Comparison of ENCODE assay signal across 21 cellular contexts in the genomic region with DNA sequence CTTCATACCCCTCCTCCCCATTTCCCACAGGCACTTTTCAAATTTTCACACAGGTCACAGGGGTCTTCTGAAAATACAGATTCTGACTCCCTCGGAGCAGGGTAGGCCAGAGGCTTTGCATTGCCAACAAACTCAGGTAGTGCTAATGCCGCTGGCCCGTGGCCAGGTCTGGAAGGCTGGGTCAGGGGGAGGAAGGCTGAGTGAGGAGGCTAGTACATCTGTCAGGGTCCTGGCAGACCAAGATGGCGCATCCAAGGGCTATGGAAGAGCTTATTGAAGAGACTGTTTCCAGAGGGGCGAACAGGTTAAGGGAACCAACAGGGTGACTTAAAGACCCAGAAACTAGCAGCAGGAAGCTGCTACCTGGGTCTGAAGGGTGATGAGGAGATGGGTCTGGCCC.
DNase-seq lines count a peak whose midpoint lies in the region; ATAC-seq and TF ChIP-seq lines count a peak whose summit lies in the region.
"Had no signal": no experiment of that assay in that cellular context is flagged by ENCODE, and none has a peak within 500 bp of the region (broad histone marks: within the 10 kb centered on the region; RNA-seq: fewer than 3 reads in every experiment).

No MANE protein-coding gene starts in this region.

- H3K4me3 ChIP-seq in smooth muscle cell, result no peak overlapping the region
- H3K4me3 ChIP-seq: BLaER1, GM12878 had no signal

- no peaks in the 10 kb centered on the region for H3K27me3 ChIP-seq in smooth muscle cell (ENCODE audit: low read depth)
- H3K27me3 ChIP-seq: BLaER1 had no signal

- WGBS in smooth muscle cell (ENCODE audit: low lambda C conversion rate), result 99% methylated on average over 5 of the region's 5 CpGs

- H3K27ac Mint-ChIP-seq in activated CD8-positive, alpha-beta memory T cell treated with anti-CD3 and anti-CD28 coated beads, Interleukin-2, amount 10 ng/mL, durations not matched to agents 7 days and 5 days, result peak overlapping the region; percentile 8
- peak overlapping the region; percentile 95 to 96 for H3K27ac Mint-ChIP-seq in effector memory CD8-positive, alpha-beta T cell
- H3K27ac Mint-ChIP-seq in natural killer cell treated with Interleukin-12 subunit alpha and Interleukin-12 subunit beta and Interleukin-15 and Interleukin-18, amount 100 ng/mL, for 72 hours, result peak overlapping the region; percentile 81 to 86
- H3K27ac Mint-ChIP-seq: CD14-positive monocyte, HFFc6 had no signal

- TF ChIP-seq CTCF in smooth muscle cell (IDR thresholded peaks at IDR 0.05; ENCODE audit: borderline replicate concordance, insufficient read depth, poor library complexity, severe bottlenecking), result no peak

- H3K36me3 Mint-ChIP-seq in activated CD8-positive, alpha-beta memory T cell treated with anti-CD3 and anti-CD28 coated beads, Interleukin-2, amount 10 ng/mL, durations not matched to agents 7 days and 5 days, result peaks cover 31% of the 10 kb centered on the region
- H3K36me3 Mint-ChIP-seq in effector memory CD8-positive, alpha-beta T cell (ENCODE audit: insufficient read depth), result peaks cover 6% of the 10 kb centered on the region
- H3K36me3 Mint-ChIP-seq in natural killer cell treated with Interleukin-12 subunit alpha and Interleukin-12 subunit beta and Interleukin-15 and Interleukin-18, amount 100 ng/mL, for 72 hours, result peaks cover 10% of the 10 kb centered on the region
- H3K36me3 Mint-ChIP-seq: CD4-positive, alpha-beta memory T cell had no signal

- no peak overlapping the region for H3K4me3 Mint-ChIP-seq in activated CD8-positive, alpha-beta memory T cell treated with anti-CD3 and anti-CD28 coated beads, Interleukin-2, amount 10 ng/mL, durations not matched to agents 7 days and 5 days
- no peak overlapping the region for H3K4me3 Mint-ChIP-seq in effector memory CD8-positive, alpha-beta T cell
- peak overlapping the region; percentile 25 for H3K4me3 Mint-ChIP-seq in natural killer cell treated with Interleukin-12 subunit alpha and Interleukin-12 subunit beta and Interleukin-15 and Interleukin-18, amount 100 ng/mL, for 72 hours
- H3K4me3 Mint-ChIP-seq: CD14-positive monocyte; CD4-positive, alpha-beta memory T cell; HFFc6 had no signal

- H3K9me3 Mint-ChIP-seq in activated CD8-positive, alpha-beta memory T cell treated with anti-CD3 and anti-CD28 coated beads, Interleukin-2, amount 10 ng/mL, durations not matched to agents 7 days and 5 days (ENCODE audit: low read depth), result peaks cover 5% of the 10 kb centered on the region
- H3K9me3 Mint-ChIP-seq in effector memory CD8-positive, alpha-beta T cell, result no peaks in the 10 kb centered on the region
- H3K9me3 Mint-ChIP-seq in natural killer cell treated with Interleukin-12 subunit alpha and Interleukin-12 subunit beta and Interleukin-15 and Interleukin-18, amount 100 ng/mL, for 72 hours, result peaks cover 3% of the 10 kb centered on the region
- H3K9me3 Mint-ChIP-seq: HFFc6 had no signal

- peaks cover 35% of the 10 kb centered on the region for H3K4me1 Mint-ChIP-seq in activated CD8-positive, alpha-beta memory T cell treated with anti-CD3 and anti-CD28 coated beads, Interleukin-2, amount 10 ng/mL, durations not matched to agents 7 days and 5 days
- peaks cover 26 to 32% of the 10 kb centered on the region in 2 donors for H3K4me1 Mint-ChIP-seq in effector memory CD8-positive, alpha-beta T cell (ENCODE audit: low read depth in 2 of 2)
- peaks cover 45 to 51% of the 10 kb centered on the region in 2 donors for H3K4me1 Mint-ChIP-seq in natural killer cell treated with Interleukin-12 subunit alpha and Interleukin-12 subunit beta and Interleukin-15 and Interleukin-18, amount 100 ng/mL, for 72 hours (ENCODE audit: low read depth in 2 of 2)

- H3K79me2 ChIP-seq in smooth muscle cell (ENCODE audit: low read depth), result no peaks in the 10 kb centered on the region

- no peaks in the 10 kb centered on the region for H3K9me3 ChIP-seq in smooth muscle cell (replicated peaks; ENCODE audit: low read depth)

- no peak overlapping the region for H3K9ac ChIP-seq in smooth muscle cell (ENCODE audit: low read depth)
- H3K9ac ChIP-seq: BLaER1 had no signal

- CTCF ChIA-PET in activated CD8-positive, alpha-beta memory T cell treated with anti-CD3 and anti-CD28 coated beads, Interleukin-2, amount 10 ng/mL, durations not matched to agents 7 days and 5 days (lab: Charles Lee), result interaction anchor here (1.1 to 2.9 kb wide), 4 partner anchors 7 to 98 kb away, joined by 3 to 12 read pairs (median 7); no protein-coding TSS in a partner anchor

- ATAC-seq in activated CD8-positive, alpha-beta memory T cell treated with anti-CD3 and anti-CD28 coated beads, Interleukin-2, amount 10 ng/mL, durations not matched to agents 7 days and 5 days, result no peak
- ATAC-seq in effector memory CD8-positive, alpha-beta T cell (replicated peaks), result no peak
- ATAC-seq in natural killer cell treated with Interleukin-12 subunit alpha and Interleukin-12 subunit beta and Interleukin-15 and Interleukin-18, amount 100 ng/mL, for 72 hours, result no peak
- no peak for ATAC-seq in HG03457 (IDR thresholded peaks at IDR 0.05; ENCODE audit: unreplicated experiment)
- ATAC-seq: HCT116, HepG2 had no signal

- DNase-seq in activated CD8-positive, alpha-beta memory T cell treated with anti-CD3 and anti-CD28 coated beads, Interleukin-2, amount 10 ng/mL, durations not matched to agents 7 days and 5 days, result no peak
- no peak for DNase-seq in activated CD8-positive, alpha-beta memory T cell treated with anti-CD3 and anti-CD28 coated beads, Interleukin-2, amount 50 U/mL, for 4 hours
- no peak for DNase-seq in effector memory CD8-positive, alpha-beta T cell
- DNase-seq in natural killer cell treated with Interleukin-12 subunit alpha and Interleukin-12 subunit beta and Interleukin-15 and Interleukin-18, amount 100 ng/mL, for 72 hours (ENCODE audit: low spot score), result no peak
- DNase-seq in smooth muscle cell (lab: John Stamatoyannopoulos, UW; ENCODE audit: unreplicated experiment) (no peak), germinal center (ENCODE audit: low spot score) (no peak)
- DNase-seq: 8988T; Calu3; CD4-positive, alpha-beta memory T cell; DMS53; DND-41; EL; GOT3; H7; HFFc6 had no signal

- H2AFZ ChIP-seq in smooth muscle cell (ENCODE audit: low read depth), result no peak overlapping the region

- no peak overlapping the region for H3K4me2 ChIP-seq in smooth muscle cell
- H3K4me2 ChIP-seq: BLaER1 had no signal

- no peaks in the 10 kb centered on the region for H4K20me1 ChIP-seq in smooth muscle cell (ENCODE audit: low read depth)
- H4K20me1 ChIP-seq: BLaER1 had no signal

- H3K27me3 Mint-ChIP-seq in activated CD8-positive, alpha-beta memory T cell treated with anti-CD3 and anti-CD28 coated beads, Interleukin-2, amount 10 ng/mL, durations not matched to agents 7 days and 5 days, result no peaks in the 10 kb centered on the region
- no peaks in the 10 kb centered on the region for H3K27me3 Mint-ChIP-seq in effector memory CD8-positive, alpha-beta T cell
- no peaks in the 10 kb centered on the region for H3K27me3 Mint-ChIP-seq in natural killer cell treated with Interleukin-12 subunit alpha and Interleukin-12 subunit beta and Interleukin-15 and Interleukin-18, amount 100 ng/mL, for 72 hours
- H3K27me3 Mint-ChIP-seq: CD4-positive, alpha-beta memory T cell had no signal

- H3F3A ChIP-seq in smooth muscle cell (ENCODE audit: low read depth), result no peaks in the 10 kb centered on the region

- H3K36me3 ChIP-seq in smooth muscle cell (ENCODE audit: low read depth), result no peaks in the 10 kb centered on the region
- H3K36me3 ChIP-seq: BLaER1 had no signal

- no peak overlapping the region for H3K27ac ChIP-seq in smooth muscle cell (ENCODE audit: low read depth)
- H3K27ac ChIP-seq: BLaER1 had no signal

- H3K4me1 ChIP-seq in smooth muscle cell (ENCODE audit: low read depth), result no peaks in the 10 kb centered on the region
- H3K4me1 ChIP-seq: BLaER1 had no signal

Comparison
In these comparisons a context has a peak if more than half of its experiments do, and no peak if none do; other contexts are left out.
1. H3K27ac Mint-ChIP-seq: peak in every context shown above with its lines; median percentile 96 in effector memory CD8-positive, alpha-beta T cell; 84 in natural killer cell treated with Interleukin-12 subunit alpha and Interleukin-12 subunit beta and Interleukin-15 and Interleukin-18, amount 100 ng/mL, for 72 hours; 8 in activated CD8-positive, alpha-beta memory T cell treated with anti-CD3 and anti-CD28 coated beads, Interleukin-2, amount 10 ng/mL, durations not matched to agents 7 days and 5 days.